Comparison of ENCODE assay signal across 1 cellular context in the genomic region with DNA sequence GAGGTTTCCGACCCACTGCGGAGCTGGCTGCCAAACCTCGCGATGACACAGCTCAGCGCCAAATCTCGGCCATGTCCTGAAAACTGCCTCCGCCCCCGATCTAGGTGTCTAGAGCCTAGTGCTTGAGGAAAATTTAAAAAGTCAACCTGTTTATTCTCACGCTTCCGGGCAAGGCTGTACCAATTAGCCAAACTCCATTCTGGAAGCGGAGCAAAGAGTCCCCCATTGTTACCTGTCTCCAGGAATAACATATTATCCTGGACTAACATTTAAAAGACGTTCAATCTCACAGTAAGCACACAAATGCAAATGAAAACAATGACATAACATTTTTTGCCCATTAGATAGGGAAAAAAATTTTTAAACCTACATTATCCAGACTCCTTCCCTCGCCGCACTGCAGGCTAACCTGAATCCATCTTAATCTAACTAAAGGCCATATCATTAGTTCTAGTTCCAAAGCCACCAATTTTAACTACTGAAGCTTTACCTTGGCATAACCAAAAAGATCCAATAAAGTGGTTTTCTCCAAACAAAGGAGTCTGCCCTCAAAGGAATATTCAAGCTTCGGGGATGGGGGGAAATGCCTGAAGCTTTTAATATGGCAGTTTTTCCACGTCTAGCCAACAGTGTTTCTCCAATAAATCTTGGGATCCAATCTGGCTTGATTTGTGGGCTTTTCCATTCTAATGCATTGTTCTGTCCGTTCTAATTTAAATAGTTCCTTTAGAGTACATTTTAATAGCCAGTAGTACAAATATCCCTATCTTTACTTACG.
TF ChIP-seq lines count a peak whose summit lies in the region.

No MANE protein-coding gene starts in this region.

TF ChIP-seq in HepG2, 621 proteins besides CTCF, POLR2A, EP300 and RAD21 (continued from another document):
- TF ChIP-seq, protein P1, sequence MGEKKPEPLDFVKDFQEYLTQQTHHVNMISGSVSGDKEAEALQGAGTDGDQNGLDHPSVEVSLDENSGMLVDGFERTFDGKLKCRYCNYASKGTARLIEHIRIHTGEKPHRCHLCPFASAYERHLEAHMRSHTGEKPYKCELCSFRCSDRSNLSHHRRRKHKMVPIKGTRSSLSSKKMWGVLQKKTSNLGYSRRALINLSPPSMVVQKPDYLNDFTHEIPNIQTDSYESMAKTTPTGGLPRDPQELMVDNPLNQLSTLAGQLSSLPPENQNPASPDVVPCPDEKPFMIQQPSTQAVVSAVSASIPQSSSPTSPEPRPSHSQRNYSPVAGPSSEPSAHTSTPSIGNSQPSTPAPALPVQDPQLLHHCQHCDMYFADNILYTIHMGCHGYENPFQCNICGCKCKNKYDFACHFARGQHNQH (CRISPR knock-in tag; IDR thresholded peaks at IDR 0.05), result 0 out of 2 replicates have a peak, but pooled peaks have one; percentile 11
- TF ChIP-seq ZMYM4 (CRISPR knock-in tag; IDR thresholded peaks at IDR 0.05), result peak; percentile 79; the same call in 1 of the 2 replicates
- TF ChIP-seq ZNF780A (CRISPR knock-in tag; IDR thresholded peaks at IDR 0.05), result no peak
- TF ChIP-seq NFE2L2 (IDR thresholded peaks at IDR 0.05; ENCODE audit: low read length), result no peak
- TF ChIP-seq, protein P2, sequence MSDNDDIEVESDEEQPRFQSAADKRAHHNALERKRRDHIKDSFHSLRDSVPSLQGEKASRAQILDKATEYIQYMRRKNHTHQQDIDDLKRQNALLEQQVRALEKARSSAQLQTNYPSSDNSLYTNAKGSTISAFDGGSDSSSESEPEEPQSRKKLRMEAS (IDR thresholded peaks at IDR 0.05), result 0 out of 2 replicates have a peak, but pooled peaks have one; percentile 18
- no peak for TF ChIP-seq ZNF383 (CRISPR knock-in tag; IDR thresholded peaks at IDR 0.05; ENCODE audit: borderline replicate concordance)
- no peak for TF ChIP-seq SKIL (CRISPR knock-in tag; IDR thresholded peaks at IDR 0.05; ENCODE audit: borderline replicate concordance)
- no peak for TF ChIP-seq LCORL (IDR thresholded peaks at IDR 0.05)
- peak; percentile 53; the same call in 1 of the 2 replicates for TF ChIP-seq LCORL (CRISPR knock-in tag; IDR thresholded peaks at IDR 0.05)
- no peak for TF ChIP-seq TOE1 (CRISPR knock-in tag; IDR thresholded peaks at IDR 0.05)
- TF ChIP-seq CREB1 (IDR thresholded peaks at IDR 0.05), result no peak
- peak; percentile 50; the same call in 1 of the 2 replicates for TF ChIP-seq CREB1 (CRISPR knock-in tag; IDR thresholded peaks at IDR 0.05)
- TF ChIP-seq POGZ (CRISPR knock-in tag; IDR thresholded peaks at IDR 0.05), result no peak; the same call in 1 of the 2 replicates
- 0 out of 2 replicates have a peak, but pooled peaks have one; percentile 7 for TF ChIP-seq FOXP4 (CRISPR knock-in tag; IDR thresholded peaks at IDR 0.05)
- peak; percentile 65; the same call in 1 of the 2 replicates for TF ChIP-seq SIN3A (IDR thresholded peaks at IDR 0.05; ENCODE audit: borderline replicate concordance, low read depth, low read length)
- peak; percentile 14; the same call in 1 of the 2 replicates for TF ChIP-seq ZNF264 (CRISPR knock-in tag; IDR thresholded peaks at IDR 0.05)
- no peak for TF ChIP-seq ZBTB42 (CRISPR knock-in tag; IDR thresholded peaks at IDR 0.05)
- TF ChIP-seq THAP11 (CRISPR knock-in tag; IDR thresholded peaks at IDR 0.05), result 0 out of 2 replicates have a peak, but pooled peaks have one; percentile 6
- TF ChIP-seq KAT8 (CRISPR knock-in tag; IDR thresholded peaks at IDR 0.05), result peak; percentile 40; the same call in 1 of the 2 replicates
- TF ChIP-seq ZSCAN5A (CRISPR knock-in tag; IDR thresholded peaks at IDR 0.05; ENCODE audit: borderline replicate concordance), result no peak
- 0 out of 2 replicates have a peak, but pooled peaks have one; percentile 33 for TF ChIP-seq GFI1 (CRISPR knock-in tag; IDR thresholded peaks at IDR 0.05; ENCODE audit: borderline replicate concordance)
- TF ChIP-seq MXI1 (IDR thresholded peaks at IDR 0.05; ENCODE audit: borderline replicate concordance, low read depth, low read length), result peak; percentile 60; the same call in 1 of the 3 replicates
- peak; percentile 34 for TF ChIP-seq YY1 (IDR thresholded peaks at IDR 0.05; ENCODE audit: insufficient read depth, insufficient replicate concordance, low read depth, low read length)
